ENCODE assay signal across 1 cellular context in genomic region chr10:132865851-132866600, GRCh38.
TF ChIP-seq lines count a peak whose summit lies in the region.

No MANE protein-coding gene starts in this region.

TF ChIP-seq in WTC11, 78 proteins besides CTCF, POLR2A, EP300 and RAD21 (continued from another document):
- TF ChIP-seq ZNF425 (CRISPR knock-in tag; conservative IDR thresholded peaks at IDR 0.05): no peak
- TF ChIP-seq ZNF232 (CRISPR knock-in tag; IDR thresholded peaks at IDR 0.05): no peak
- TF ChIP-seq ZNF317 (CRISPR knock-in tag; IDR thresholded peaks at IDR 0.05; ENCODE audit: borderline replicate concordance, low read depth): no peak
- no peak for TF ChIP-seq EMX1 (CRISPR knock-in tag; IDR thresholded peaks at IDR 0.05)
- TF ChIP-seq FOXK1 (CRISPR knock-in tag; IDR thresholded peaks at IDR 0.05): no peak
- TF ChIP-seq NFATC4 (CRISPR knock-in tag; IDR thresholded peaks at IDR 0.05): no peak
- no peak for TF ChIP-seq RELA (CRISPR knock-in tag; IDR thresholded peaks at IDR 0.05; ENCODE audit: borderline replicate concordance)
